ENCODE assay signal across 29 cellular contexts in the genomic region with DNA sequence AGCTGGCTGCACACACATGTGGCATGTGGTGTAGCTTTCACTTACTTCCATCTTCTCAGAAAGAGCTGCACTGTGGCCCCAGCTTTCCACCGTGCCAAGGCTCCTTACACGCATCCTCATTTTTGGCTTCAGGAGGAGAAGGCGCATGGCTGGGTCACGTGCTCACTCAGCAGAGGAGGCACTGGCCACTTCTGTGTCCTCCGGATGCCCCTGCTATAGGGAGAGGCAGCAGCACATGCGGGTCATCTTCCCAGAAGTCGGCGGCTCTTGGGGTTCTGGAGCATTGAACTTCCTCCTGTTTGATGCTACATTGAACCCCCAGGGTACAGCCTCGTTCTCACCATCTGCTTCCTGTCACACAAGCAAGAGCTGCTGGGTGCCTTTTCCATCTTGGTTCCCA.
"Had no signal": no experiment of that assay in that cellular context is flagged by ENCODE, and none has a peak within 500 bp of the region (broad histone marks: within the 10 kb centered on the region; RNA-seq: fewer than 3 reads in every experiment).

No MANE protein-coding gene starts in this region.

- H3K27ac ChIP-seq: adrenal gland, Peyer's patch, RWPE1, SJCRH30 had no signal

- DNase-seq: activated CD4-positive, alpha-beta T cell treated with anti-CD3 and anti-CD28 coated beads for 48 hours; activated CD4-positive, alpha-beta T cell treated with anti-CD3 and anti-CD28 coated beads, Interleukin-2, amount 50 U/mL, for 4 hours; activated CD8-positive, alpha-beta memory T cell treated with anti-CD3 and anti-CD28 coated beads, Interleukin-2, amount 50 U/mL, for 48 hours; activated CD8-positive, alpha-beta T cell treated with anti-CD3 and anti-CD28 coated beads, Interleukin-2, amount 10 ng/mL, durations not matched to agents 7 days and 5 days; activated naive CD4-positive, alpha-beta T cell treated with anti-CD3 and anti-CD28 coated beads, Interleukin-2, amount 50 U/mL, for 16 hours; activated naive CD8-positive, alpha-beta T cell treated with anti-CD3 and anti-CD28 coated beads, Interleukin-2, amount 10 ng/mL, durations not matched to agents 7 days and 5 days; activated T-cell treated with anti-CD3 and anti-CD28 coated beads, Interleukin-2, amount 50 U/mL, for 1 hour; adrenal gland; anterior cingulate cortex; Kasumi-1; KBM-7; NCI-H1092; NCI-H1417; NCI-H1694; NCI-H2029; NCI-H2107; NCI-H2171 treated with DMSO at 0.1 percent for 48 hours; NCI-H226; NCI-H510A; NCI-H526 treated with DMSO at 0.1 percent for 48 hours; NK-92 treated with Interleukin-12 subunit alpha and Interleukin-12 subunit beta, amount 100 ng/mL, for 24 hours; Peyer's patch; Right ventricle myocardium superior; SJCRH30; SK-N-SH; SW 1271 had no signal

- H3K9me3 Mint-ChIP-seq: T-helper 2 cell treated with Interferon-gamma antibody and Interleukin-4, amounts not matched to agents 5 μg/mL and 100 μg/mL, for 36 hours had no signal

- H3K27ac Mint-ChIP-seq: activated CD8-positive, alpha-beta T cell treated with anti-CD3 and anti-CD28 coated beads, Interleukin-2, amount 10 ng/mL, durations not matched to agents 7 days and 5 days; activated naive CD8-positive, alpha-beta T cell treated with anti-CD3 and anti-CD28 coated beads, Interleukin-2, amount 10 ng/mL, durations not matched to agents 7 days and 5 days; T-helper 2 cell treated with Interferon-gamma antibody and Interleukin-4, amounts not matched to agents 5 μg/mL and 100 μg/mL, for 36 hours had no signal

- H3K4me1 Mint-ChIP-seq: activated naive CD8-positive, alpha-beta T cell treated with anti-CD3 and anti-CD28 coated beads, Interleukin-2, amount 10 ng/mL, durations not matched to agents 7 days and 5 days had no signal

- H3K4me3 ChIP-seq: adrenal gland, Peyer's patch, SJCRH30 had no signal

- H3K4me3 Mint-ChIP-seq: activated CD8-positive, alpha-beta T cell treated with anti-CD3 and anti-CD28 coated beads, Interleukin-2, amount 10 ng/mL, durations not matched to agents 7 days and 5 days; activated naive CD8-positive, alpha-beta T cell treated with anti-CD3 and anti-CD28 coated beads, Interleukin-2, amount 10 ng/mL, durations not matched to agents 7 days and 5 days; T-helper 2 cell treated with Interferon-gamma antibody and Interleukin-4, amounts not matched to agents 5 μg/mL and 100 μg/mL, for 36 hours had no signal

- ATAC-seq: activated CD4-positive, CD25-positive, alpha-beta regulatory T cell treated with anti-CD3 and anti-CD28 coated beads, Interleukin-2, amount 50 U/mL, for 24 hours; activated CD8-positive, alpha-beta T cell treated with anti-CD3 and anti-CD28 coated beads, Interleukin-2, amount 10 ng/mL, durations not matched to agents 7 days and 5 days had no signal

- H3K4me1 ChIP-seq: adrenal gland, Peyer's patch, SJCRH30 had no signal

- H3K9ac ChIP-seq: SK-N-SH had no signal

- H3K9me3 ChIP-seq: adrenal gland, Peyer's patch, SJCRH30, SK-N-SH had no signal

- H3K27me3 ChIP-seq: adrenal gland, Peyer's patch, SJCRH30 had no signal

- H3K36me3 Mint-ChIP-seq: activated naive CD8-positive, alpha-beta T cell treated with anti-CD3 and anti-CD28 coated beads, Interleukin-2, amount 10 ng/mL, durations not matched to agents 7 days and 5 days had no signal

- H3K36me3 ChIP-seq: adrenal gland, Peyer's patch, SJCRH30 had no signal

- H3K4me2 ChIP-seq: SK-N-SH had no signal
